Comparison of ENCODE assay signal across 8 cellular contexts in the genomic region with DNA sequence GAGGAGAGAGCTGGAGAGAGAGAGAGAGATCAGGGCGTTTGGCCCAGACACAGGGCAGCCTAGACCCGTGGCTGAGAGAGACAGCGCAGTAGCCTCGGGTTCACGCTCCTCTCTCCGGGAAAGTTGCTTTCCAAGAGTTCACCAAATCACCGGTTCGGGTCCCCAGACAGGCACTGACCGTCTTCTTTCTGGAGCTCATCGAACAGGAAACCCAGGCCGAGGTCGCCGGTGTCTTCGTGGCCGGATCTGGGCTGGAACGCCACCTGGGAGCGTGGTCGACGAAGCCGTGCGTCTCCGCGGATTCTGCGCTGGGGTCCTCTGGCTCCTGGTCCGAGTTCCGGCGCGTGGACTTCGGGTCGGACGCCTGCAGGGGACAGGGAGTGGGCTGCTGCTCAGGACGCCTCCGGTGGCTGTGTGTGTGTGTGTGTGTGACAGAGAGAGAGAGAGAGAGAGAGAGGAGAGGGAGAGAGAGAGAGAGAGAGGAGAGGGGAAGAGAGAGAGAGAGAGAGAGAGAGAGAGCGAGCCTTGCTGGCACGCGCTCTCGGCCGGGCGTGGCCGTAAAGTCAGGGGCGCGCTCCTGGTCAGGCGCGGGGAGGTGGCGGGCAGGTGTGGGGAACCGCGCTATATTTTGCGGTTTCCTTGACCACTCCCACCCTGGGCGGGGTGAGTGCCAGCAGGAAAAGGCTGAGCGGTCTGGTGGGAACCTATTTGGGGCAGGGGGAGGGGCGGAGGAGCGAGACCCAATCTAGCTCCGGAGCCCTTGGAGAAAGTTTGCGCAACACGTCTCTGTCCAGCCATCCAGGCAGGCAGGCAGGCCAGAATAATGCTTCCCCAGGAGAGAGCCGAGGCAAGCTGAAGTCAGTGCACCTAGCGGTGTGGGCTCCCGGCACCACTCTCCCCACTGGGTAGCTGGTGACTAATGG.
DNase-seq lines count a peak whose midpoint lies in the region; ATAC-seq and TF ChIP-seq lines count a peak whose summit lies in the region.

No MANE protein-coding gene starts in this region.

- H3K23ac ChIP-seq in trophoblast cell (ENCODE audit: low read length), result no peak overlapping the region

- H3K36me3 ChIP-seq in H7 (replicated peaks; ENCODE audit: control insufficient read depth, insufficient read depth, low read length) (no peaks in the 10 kb centered on the region), RWPE2 (ENCODE audit: low read depth) (no peaks in the 10 kb centered on the region), cardiac muscle cell (no peaks in the 10 kb centered on the region), trophoblast cell (ENCODE audit: control insufficient read depth in 1 of 2, insufficient read depth in 2 of 2, low read length in 2 of 2) (peaks cover 0 to 2% of the 10 kb centered on the region in 2 experiments), brain microvascular endothelial cell (replicated peaks) (no peaks in the 10 kb centered on the region)

- H4K91ac ChIP-seq in trophoblast cell (ENCODE audit: low read depth, low read length), result no peak overlapping the region

- H3K9me3 ChIP-seq in RWPE2 (ENCODE audit: severe bottlenecking) (no peaks in the 10 kb centered on the region), cardiac muscle cell (ENCODE audit: low read depth) (no peaks in the 10 kb centered on the region), trophoblast cell (ENCODE audit: insufficient read depth, low read depth, low read length) (no peaks in the 10 kb centered on the region)

- H2BK12ac ChIP-seq in trophoblast cell (ENCODE audit: low read length), result no peak overlapping the region

- H3K79me1 ChIP-seq in trophoblast cell (ENCODE audit: low read length), result peaks cover 4% of the 10 kb centered on the region

- H3K27me3 ChIP-seq in H7 (ENCODE audit: control insufficient read depth, insufficient read depth, low read length) (peaks cover 67% of the 10 kb centered on the region), RWPE2 (ENCODE audit: insufficient read depth, poor library complexity, severe bottlenecking) (peaks cover 33% of the 10 kb centered on the region), cardiac muscle cell (peaks cover 96% of the 10 kb centered on the region), trophoblast cell (ENCODE audit: insufficient read depth, low read length) (no peaks in the 10 kb centered on the region), brain microvascular endothelial cell (replicated peaks) (peaks cover 7% of the 10 kb centered on the region)

- no peak overlapping the region for H3K14ac ChIP-seq in trophoblast cell (ENCODE audit: low read length)

- peak overlapping the region; percentile 17 for H3K18ac ChIP-seq in trophoblast cell (ENCODE audit: low read length)

- H3K27ac ChIP-seq in RWPE2 (ENCODE audit: poor library complexity, severe bottlenecking) (no peak overlapping the region), cardiac muscle cell (no peak overlapping the region), trophoblast cell (ENCODE audit: low read depth, low read length) (peak overlapping the region; percentile 37), brain microvascular endothelial cell (no peak overlapping the region)

- no peak overlapping the region for H2BK5ac ChIP-seq in trophoblast cell (ENCODE audit: low read depth, low read length, poor library complexity)

- H3K4ac ChIP-seq in trophoblast cell (ENCODE audit: low read depth, low read length), result peak overlapping the region; percentile 44

- no peak overlapping the region for H4K12ac ChIP-seq in trophoblast cell (ENCODE audit: low read depth, low read length)

- H3K4me1 ChIP-seq in RWPE2 (ENCODE audit: insufficient read depth, poor library complexity, severe bottlenecking), result no peaks in the 10 kb centered on the region
- no peaks in the 10 kb centered on the region for H3K4me1 ChIP-seq in cardiac muscle cell (ENCODE audit: low read depth)
- peaks cover 2 to 5% of the 10 kb centered on the region in 2 experiments for H3K4me1 ChIP-seq in trophoblast cell (ENCODE audit: control insufficient read depth in 1 of 2, insufficient read depth in 2 of 2, low read length in 2 of 2)

- peak overlapping the region; percentile 80 for H3K4me2 ChIP-seq in trophoblast cell (ENCODE audit: low read length)

- peak overlapping the region; percentile 17 for H4K8ac ChIP-seq in trophoblast cell (ENCODE audit: low read depth, low read length)

- in situ Hi-C loops in brain microvascular endothelial cell (cut with HindIII; ENCODE audit: low pct_ligation_motif_present, low sequenced_read_pairs), result no loop called here

- H2BK120ac ChIP-seq in trophoblast cell (ENCODE audit: insufficient read depth, low read length, poor library complexity), result no peak overlapping the region

- peak overlapping the region; percentile 39 for H3K4me3 ChIP-seq in H7 (ENCODE audit: insufficient read depth, low read depth, low read length)
- no peak overlapping the region for H3K4me3 ChIP-seq in RWPE2 (ENCODE audit: severe bottlenecking)
- H3K4me3 ChIP-seq in cardiac muscle cell, result peak overlapping the region; percentile 20
- peak overlapping the region; percentile 78 for H3K4me3 ChIP-seq in trophoblast cell (ENCODE audit: low read depth, low read length)
- H3K4me3 ChIP-seq in brain microvascular endothelial cell (ENCODE audit: low read depth, low read length), result no peak overlapping the region

- peak overlapping the region; percentile 35 for H2AFZ ChIP-seq in trophoblast cell (ENCODE audit: insufficient read depth, low read length, poor library complexity)

- no peak overlapping the region for H3K9ac ChIP-seq in trophoblast cell (ENCODE audit: low read length)

- no CpG with 5 or more reads among the region's 58 CpGs for WGBS in trophoblast cell (ENCODE audit: extremely low coverage, insufficient coverage, insufficient read length)

- DNase-seq in H7 (peak; percentile 68), RWPE2 (ENCODE audit: low spot score) (no peak), cardiac muscle cell (ENCODE audit: low read depth in 1 of 2, low spot score in 1 of 2) (peak; percentile 18 to 32), trophoblast cell (peak; percentile 13 to 51), brain microvascular endothelial cell (no peak), NCI-H1105 treated with DMSO at 0.1 percent for 48 hours (lab: John Stamatoyannopoulos, UW) (no peak)

- no peak for TF ChIP-seq CTCF in RWPE2 (IDR thresholded peaks at IDR 0.05; ENCODE audit: poor library complexity, severe bottlenecking)
- no peak for TF ChIP-seq CTCF in cardiac muscle cell (IDR thresholded peaks at IDR 0.05; ENCODE audit: low read depth, low read length)
- no peak for TF ChIP-seq CTCF in brain microvascular endothelial cell (IDR thresholded peaks at IDR 0.05; ENCODE audit: low read depth, low read length, missing control alignments)

- ATAC-seq in RWPE2 (ENCODE audit: low read depth), result peak; percentile 35; the same call in 1 of the 3 replicates
- no peak for ATAC-seq in GM18858 (IDR thresholded peaks at IDR 0.05; ENCODE audit: unreplicated experiment)
- ATAC-seq in HG03571 (IDR thresholded peaks at IDR 0.05; ENCODE audit: unreplicated experiment), result no peak

- H2AK5ac ChIP-seq in trophoblast cell (ENCODE audit: low read length), result no peak overlapping the region

- peaks cover 2% of the 10 kb centered on the region for H3K79me2 ChIP-seq in trophoblast cell (ENCODE audit: control insufficient read depth, insufficient read depth, low read length, poor library complexity)

Comparison
In these comparisons a context has a peak if more than half of its experiments do, and no peak if none do; other contexts are left out.
1. DNase-seq: peak in H7 (single experiment), cardiac muscle cell (2 of 2) and trophoblast cell (2 of 2); none in RWPE2 (single experiment), brain microvascular endothelial cell (single experiment) and NCI-H1105 treated with DMSO at 0.1 percent for 48 hours (single experiment).
2. H3K4me3 ChIP-seq: peak in H7 (single experiment), cardiac muscle cell (single experiment) and trophoblast cell (single experiment); none in RWPE2 (single experiment) and brain microvascular endothelial cell (single experiment).